In the genomic region with DNA sequence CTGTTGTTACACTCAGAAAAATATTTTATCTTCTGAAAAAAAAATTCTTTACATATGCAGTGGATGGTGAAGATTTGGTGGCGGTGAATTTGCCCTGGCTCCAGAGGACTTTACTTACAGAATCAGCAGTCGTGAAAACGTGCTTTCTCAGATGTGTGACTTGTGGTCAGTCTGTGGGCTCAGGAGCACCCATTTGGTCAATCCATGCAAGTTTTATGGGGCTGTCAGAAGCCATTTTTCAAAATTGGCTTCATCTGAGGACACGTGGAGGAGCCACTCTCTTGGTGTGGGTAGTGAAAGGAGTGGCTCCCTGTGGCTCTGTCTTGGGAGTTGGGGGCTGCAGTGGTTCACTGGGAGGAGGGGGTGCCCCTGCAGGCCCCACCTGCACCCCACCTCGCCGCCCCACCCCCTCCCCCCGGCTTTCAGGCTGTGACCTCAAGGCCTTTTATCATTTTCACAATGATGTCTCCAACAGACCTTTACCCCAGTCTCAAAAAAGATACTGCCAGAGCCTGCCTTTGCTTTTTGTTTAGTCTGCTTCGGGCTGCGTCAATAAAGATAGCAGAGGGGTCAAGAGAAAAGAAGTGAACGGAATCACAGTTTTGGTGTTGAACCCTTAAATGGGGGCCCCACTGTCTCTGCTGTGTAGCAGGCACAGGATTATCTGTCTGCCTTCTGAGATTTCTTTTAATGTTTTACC, we compare ENCODE assay signal across 16 cellular contexts.
DNase-seq lines count a peak whose midpoint lies in the region; ATAC-seq and TF ChIP-seq lines count a peak whose summit lies in the region.
"Had no signal": no experiment of that assay in that cellular context is flagged by ENCODE, and none has a peak within 500 bp of the region (broad histone marks: within the 10 kb centered on the region; RNA-seq: fewer than 3 reads in every experiment).

No MANE protein-coding gene starts in this region.

- H3K27me3 Mint-ChIP-seq in glutamatergic neuron (ENCODE audit: unreplicated experiment) = peaks cover 2% of the 10 kb centered on the region
- H3K27me3 Mint-ChIP-seq in CD14-positive monocyte (ENCODE audit: low read depth in 3 of 3) = peaks cover 0 to 2% (median 0%) of the 10 kb centered on the region in 3 donors
- H3K27me3 Mint-ChIP-seq: naive B cell had no signal

- intact Hi-C loops in CD14-positive monocyte (cut with micrococcal nuclease) = no loop called here

- ATAC-seq in GM18498 (IDR thresholded peaks at IDR 0.05; ENCODE audit: unreplicated experiment) = peak; percentile 45
- peak; percentile 27 for ATAC-seq in GM21526 (IDR thresholded peaks at IDR 0.05; ENCODE audit: low FRiP score, unreplicated experiment)
- peak; percentile 41 for ATAC-seq in HG03280 (IDR thresholded peaks at IDR 0.05; ENCODE audit: unreplicated experiment)
- ATAC-seq in GM21825 (IDR thresholded peaks at IDR 0.05; ENCODE audit: unreplicated experiment) = no peak
- ATAC-seq in GM21360 (IDR thresholded peaks at IDR 0.05; ENCODE audit: unreplicated experiment) = no peak
- ATAC-seq: left ventricle myocardium superior, psoas muscle had no signal

- no peak overlapping the region for H3K4me3 Mint-ChIP-seq in glutamatergic neuron (ENCODE audit: unreplicated experiment)
- no peak overlapping the region for H3K4me3 Mint-ChIP-seq in CD14-positive monocyte

- H3K36me3 Mint-ChIP-seq in glutamatergic neuron (ENCODE audit: unreplicated experiment) (no peaks in the 10 kb centered on the region), CD14-positive monocyte (peaks cover 3 to 6% of the 10 kb centered on the region in 2 donors)

- H3K27ac Mint-ChIP-seq in glutamatergic neuron (ENCODE audit: unreplicated experiment) (peak overlapping the region; percentile 78), CD14-positive monocyte (no peak overlapping the region)

- DNase-seq in glutamatergic neuron = no peak
- no peak for DNase-seq in CD14-positive monocyte (ENCODE audit: low spot score)
- DNase-seq in MV-4-11 (lab: John Stamatoyannopoulos, UW) = no peak
- DNase-seq: amygdala; DMS 273 treated with DMSO at 0.1 percent for 48 hours; left ventricle myocardium superior; naive B cell; psoas muscle; SHP77; stimulated activated CD8-positive, alpha-beta memory T cell treated with anti-CD3 and anti-CD28 coated beads, Interleukin-4, amount 100 ng/mL, for 48 hours; transverse colon had no signal

- TF ChIP-seq CTCF in glutamatergic neuron (IDR thresholded peaks at IDR 0.05; ENCODE audit: partially characterized antibody, unreplicated experiment) (no peak), CD14-positive monocyte (IDR thresholded peaks at IDR 0.05) (no peak)

- H3K4me1 Mint-ChIP-seq in glutamatergic neuron (ENCODE audit: low read depth, unreplicated experiment) (peaks cover 55% of the 10 kb centered on the region), CD14-positive monocyte (peaks cover 3% of the 10 kb centered on the region)

- H3K9me3 Mint-ChIP-seq in glutamatergic neuron (ENCODE audit: unreplicated experiment) (peaks cover 2% of the 10 kb centered on the region), CD14-positive monocyte (peaks cover 6 to 13% (median 7%) of the 10 kb centered on the region in 7 donors)
- H3K9me3 Mint-ChIP-seq: naive B cell had no signal

Comparison
In these comparisons a context has a peak if more than half of its experiments do, and no peak if none do; other contexts are left out.
1. ATAC-seq: peak in GM18498 (single experiment), GM21526 (single experiment) and HG03280 (single experiment); none in GM21825 (single experiment) and GM21360 (single experiment).